16 cellular contexts compared by ENCODE assay signal in the genomic region with DNA sequence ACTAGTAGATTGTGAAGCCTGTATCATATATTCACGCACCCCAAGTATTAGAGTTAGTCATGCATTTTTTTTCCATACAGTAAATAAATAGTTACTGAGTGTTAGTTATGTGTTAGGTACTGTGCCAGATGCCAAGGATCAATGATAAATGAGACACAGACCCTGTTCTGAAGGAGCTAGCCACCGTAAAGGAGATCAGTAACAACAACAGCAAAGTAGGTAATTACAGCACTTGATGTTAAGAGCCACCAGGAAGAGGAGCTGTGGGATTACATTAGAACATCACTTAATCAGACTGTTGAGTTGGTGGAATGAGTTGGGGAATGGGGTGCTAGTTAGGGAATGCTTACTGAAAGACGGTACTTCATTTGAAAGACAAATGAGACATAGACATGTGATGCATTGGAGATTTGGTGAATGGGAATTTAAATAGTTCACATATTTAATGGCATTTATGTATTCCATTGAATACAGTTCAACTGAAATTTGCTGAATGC. TPM values are rescaled to one million over a fixed set of nuclear protein-coding genes. Genes with fewer than 3 reads are reported as not detected.
DNase-seq lines count a peak whose midpoint lies in the region; ATAC-seq and TF ChIP-seq lines count a peak whose summit lies in the region.
"Had no signal": no experiment of that assay in that cellular context is flagged by ENCODE, and none has a peak within 500 bp of the region (broad histone marks: within the 10 kb centered on the region; RNA-seq: fewer than 3 reads in every experiment).

No MANE protein-coding gene starts in this region.

- H3K4me3 ChIP-seq in BE2C (ENCODE audit: low read depth, low read length): no peak overlapping the region
- H3K4me3 ChIP-seq: A549 had no signal

- no peak overlapping the region for H3K27ac Mint-ChIP-seq in WTC11
- H3K27ac Mint-ChIP-seq: H9 had no signal

- H3K9me3 Mint-ChIP-seq in WTC11: no peaks in the 10 kb centered on the region
- H3K9me3 Mint-ChIP-seq: H9 had no signal

- intact Hi-C loops in left ventricle myocardium superior (cut with micrococcal nuclease): no loop called here
- intact Hi-C loops in left cardiac atrium (cut with DNase I): no loop called here

- H3K4me1 Mint-ChIP-seq in WTC11: peaks cover 17% of the 10 kb centered on the region

- POLR2A ChIA-PET in WTC11 (lab: Charles Lee): no interaction called here

- no peaks in the 10 kb centered on the region for H3K9me3 ChIP-seq in BE2C
- H3K9me3 ChIP-seq: A549 had no signal

- H3K27me3 Mint-ChIP-seq in WTC11 (ENCODE audit: low read depth): no peaks in the 10 kb centered on the region

- DNase-seq in left ventricle myocardium superior (no peak), left cardiac atrium (no peak), NCI-H2227 treated with DMSO at 0.1 percent for 48 hours (lab: John Stamatoyannopoulos, UW) (peak; percentile 48), WTC11 (ENCODE audit: low spot score) (no peak), BE2C (no peak), NK-92 (lab: John Stamatoyannopoulos, UW; ENCODE audit: unreplicated experiment) (no peak)
- DNase-seq: DMS153, H9, NCI-H2081, NCI-H345, SHP77 treated with DMSO at 0.1 percent for 48 hours, T-helper 1 cell had no signal

- no peaks in the 10 kb centered on the region for H3K27me3 ChIP-seq in BE2C

- H3K4me1 ChIP-seq in BE2C: no peaks in the 10 kb centered on the region
- H3K4me1 ChIP-seq: A549 had no signal

- TF ChIP-seq CTCF in WTC11 (IDR thresholded peaks at IDR 0.05) (no peak), BE2C (IDR thresholded peaks at IDR 0.05; ENCODE audit: low read depth, low read length) (no peak)

- H3K36me3 Mint-ChIP-seq in WTC11: no peaks in the 10 kb centered on the region

- CTCF ChIA-PET in WTC11 (lab: Charles Lee): no interaction called here

- no peaks in the 10 kb centered on the region for H3K36me3 ChIP-seq in BE2C

- H3K4me3 Mint-ChIP-seq in WTC11: no peak overlapping the region
- H3K4me3 Mint-ChIP-seq: H9 had no signal

- ATAC-seq in left ventricle myocardium superior (peak; percentile 14), left cardiac atrium (no peak), WTC11 (peak; percentile 86), HG02973 (IDR thresholded peaks at IDR 0.05; ENCODE audit: unreplicated experiment) (no peak)
- no peak for ATAC-seq in activated CD4-positive, CD25-positive, alpha-beta regulatory T cell treated with anti-CD3 and anti-CD28 coated beads, Interleukin-2, amount 50 U/mL, for 24 hours
- ATAC-seq: A549, SK-N-SH treated with all-trans-retinoic acid at 6 μM for 48 hours had no signal

TF ChIP-seq in WTC11, 78 proteins besides CTCF, POLR2A, EP300 and RAD21:
- TF ChIP-seq NR2C2 (CRISPR knock-in tag; IDR thresholded peaks at IDR 0.05) (no peak), ATF1 (CRISPR knock-in tag; IDR thresholded peaks at IDR 0.05) (no peak), ZBTB21 (CRISPR knock-in tag; IDR thresholded peaks at IDR 0.05; ENCODE audit: borderline replicate concordance) (no peak), TEAD4 (CRISPR knock-in tag; IDR thresholded peaks at IDR 0.05) (no peak), CREB1 (CRISPR knock-in tag; IDR thresholded peaks at IDR 0.05) (no peak), TP53 (CRISPR knock-in tag; IDR thresholded peaks at IDR 0.05) (no peak), GABPB1 (CRISPR knock-in tag; IDR thresholded peaks at IDR 0.05) (no peak), PRRX2 (CRISPR knock-in tag; IDR thresholded peaks at IDR 0.05) (no peak), CREM (CRISPR knock-in tag; IDR thresholded peaks at IDR 0.05) (no peak), KAT7 (CRISPR knock-in tag; IDR thresholded peaks at IDR 0.05; ENCODE audit: borderline replicate concordance) (no peak), RELA (CRISPR knock-in tag; IDR thresholded peaks at IDR 0.05; ENCODE audit: borderline replicate concordance) (no peak)
- TF ChIP-seq, protein P1, sequence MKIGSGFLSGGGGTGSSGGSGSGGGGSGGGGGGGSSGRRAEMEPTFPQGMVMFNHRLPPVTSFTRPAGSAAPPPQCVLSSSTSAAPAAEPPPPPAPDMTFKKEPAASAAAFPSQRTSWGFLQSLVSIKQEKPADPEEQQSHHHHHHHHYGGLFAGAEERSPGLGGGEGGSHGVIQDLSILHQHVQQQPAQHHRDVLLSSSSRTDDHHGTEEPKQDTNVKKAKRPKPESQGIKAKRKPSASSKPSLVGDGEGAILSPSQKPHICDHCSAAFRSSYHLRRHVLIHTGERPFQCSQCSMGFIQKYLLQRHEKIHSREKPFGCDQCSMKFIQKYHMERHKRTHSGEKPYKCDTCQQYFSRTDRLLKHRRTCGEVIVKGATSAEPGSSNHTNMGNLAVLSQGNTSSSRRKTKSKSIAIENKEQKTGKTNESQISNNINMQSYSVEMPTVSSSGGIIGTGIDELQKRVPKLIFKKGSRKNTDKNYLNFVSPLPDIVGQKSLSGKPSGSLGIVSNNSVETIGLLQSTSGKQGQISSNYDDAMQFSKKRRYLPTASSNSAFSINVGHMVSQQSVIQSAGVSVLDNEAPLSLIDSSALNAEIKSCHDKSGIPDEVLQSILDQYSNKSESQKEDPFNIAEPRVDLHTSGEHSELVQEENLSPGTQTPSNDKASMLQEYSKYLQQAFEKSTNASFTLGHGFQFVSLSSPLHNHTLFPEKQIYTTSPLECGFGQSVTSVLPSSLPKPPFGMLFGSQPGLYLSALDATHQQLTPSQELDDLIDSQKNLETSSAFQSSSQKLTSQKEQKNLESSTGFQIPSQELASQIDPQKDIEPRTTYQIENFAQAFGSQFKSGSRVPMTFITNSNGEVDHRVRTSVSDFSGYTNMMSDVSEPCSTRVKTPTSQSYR (CRISPR knock-in tag; IDR thresholded peaks at IDR 0.05): no peak
- TF ChIP-seq, protein P2, sequence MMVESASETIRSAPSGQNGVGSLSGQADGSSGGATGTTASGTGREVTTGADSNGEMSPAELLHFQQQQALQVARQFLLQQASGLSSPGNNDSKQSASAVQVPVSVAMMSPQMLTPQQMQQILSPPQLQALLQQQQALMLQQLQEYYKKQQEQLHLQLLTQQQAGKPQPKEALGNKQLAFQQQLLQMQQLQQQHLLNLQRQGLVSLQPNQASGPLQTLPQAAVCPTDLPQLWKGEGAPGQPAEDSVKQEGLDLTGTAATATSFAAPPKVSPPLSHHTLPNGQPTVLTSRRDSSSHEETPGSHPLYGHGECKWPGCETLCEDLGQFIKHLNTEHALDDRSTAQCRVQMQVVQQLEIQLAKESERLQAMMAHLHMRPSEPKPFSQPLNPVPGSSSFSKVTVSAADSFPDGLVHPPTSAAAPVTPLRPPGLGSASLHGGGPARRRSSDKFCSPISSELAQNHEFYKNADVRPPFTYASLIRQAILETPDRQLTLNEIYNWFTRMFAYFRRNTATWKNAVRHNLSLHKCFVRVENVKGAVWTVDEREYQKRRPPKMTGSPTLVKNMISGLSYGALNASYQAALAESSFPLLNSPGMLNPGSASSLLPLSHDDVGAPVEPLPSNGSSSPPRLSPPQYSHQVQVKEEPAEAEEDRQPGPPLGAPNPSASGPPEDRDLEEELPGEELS (CRISPR knock-in tag; IDR thresholded peaks at IDR 0.05): no peak
- TF ChIP-seq, protein P3, sequence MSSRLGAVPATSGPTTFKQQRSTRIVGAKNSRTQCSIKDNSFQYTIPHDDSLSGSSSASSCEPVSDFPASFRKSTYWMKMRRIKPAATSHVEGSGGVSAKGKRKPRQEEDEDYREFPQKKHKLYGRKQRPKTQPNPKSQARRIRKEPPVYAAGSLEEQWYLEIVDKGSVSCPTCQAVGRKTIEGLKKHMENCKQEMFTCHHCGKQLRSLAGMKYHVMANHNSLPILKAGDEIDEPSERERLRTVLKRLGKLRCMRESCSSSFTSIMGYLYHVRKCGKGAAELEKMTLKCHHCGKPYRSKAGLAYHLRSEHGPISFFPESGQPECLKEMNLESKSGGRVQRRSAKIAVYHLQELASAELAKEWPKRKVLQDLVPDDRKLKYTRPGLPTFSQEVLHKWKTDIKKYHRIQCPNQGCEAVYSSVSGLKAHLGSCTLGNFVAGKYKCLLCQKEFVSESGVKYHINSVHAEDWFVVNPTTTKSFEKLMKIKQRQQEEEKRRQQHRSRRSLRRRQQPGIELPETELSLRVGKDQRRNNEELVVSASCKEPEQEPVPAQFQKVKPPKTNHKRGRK (CRISPR knock-in tag; IDR thresholded peaks at IDR 0.05; ENCODE audit: borderline replicate concordance): no peak
- TF ChIP-seq, protein P4, sequence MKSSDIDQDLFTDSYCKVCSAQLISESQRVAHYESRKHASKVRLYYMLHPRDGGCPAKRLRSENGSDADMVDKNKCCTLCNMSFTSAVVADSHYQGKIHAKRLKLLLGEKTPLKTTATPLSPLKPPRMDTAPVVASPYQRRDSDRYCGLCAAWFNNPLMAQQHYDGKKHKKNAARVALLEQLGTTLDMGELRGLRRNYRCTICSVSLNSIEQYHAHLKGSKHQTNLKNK (CRISPR knock-in tag; IDR thresholded peaks at IDR 0.05): no peak

RNA-seq across cellular contexts. Expression of a gene that starts 21.0 kb away (rescaled TPM):
- total RNA-seq in left ventricle myocardium superior (88.0 TPM), left cardiac atrium (10 to 100 TPM; 49.7 to 53.2 TPM), WTC11 (2021) (4.8 to 8.1 TPM (median 8.1 TPM) in 3 replicates)
- not detected for polyA plus RNA-seq in BE2C (2012; ENCODE audit: insufficient read depth, insufficient read length, low read depth)

Comparison
In these comparisons a context has a peak if more than half of its experiments do, and no peak if none do; other contexts are left out.
1. ATAC-seq: peak in left ventricle myocardium superior (single experiment) and WTC11 (single experiment); none in left cardiac atrium (0 of 2), HG02973 (single experiment) and activated CD4-positive, CD25-positive, alpha-beta regulatory T cell treated with anti-CD3 and anti-CD28 coated beads, Interleukin-2, amount 50 U/mL, for 24 hours (0 of 2).